ENCODE assay signal across 9 cellular contexts in genomic region chr7:128404826-128405344, GRCh38. TPM values are rescaled to one million over a fixed set of nuclear protein-coding genes. Genes with fewer than 3 reads are reported as not detected.
DNase-seq lines count a peak whose midpoint lies in the region; ATAC-seq and TF ChIP-seq lines count a peak whose summit lies in the region.
"Had no signal": no experiment of that assay in that cellular context is flagged by ENCODE, and none has a peak within 500 bp of the region (broad histone marks: within the 10 kb centered on the region; RNA-seq: fewer than 3 reads in every experiment).

No MANE protein-coding gene starts in this region.

- H3K4me3 ChIP-seq in AG04450 (ENCODE audit: low read depth, low read length), result peak overlapping the region; percentile 74
- peak overlapping the region; percentile 69 for H3K4me3 ChIP-seq in HAP-1
- peak overlapping the region; percentile 69 for H3K4me3 ChIP-seq in kidney epithelial cell (ENCODE audit: low read depth, low read length)
- peak overlapping the region; percentile 61 to 83 for H3K4me3 ChIP-seq in testis

- peaks cover 40% of the 10 kb centered on the region for H3K4me1 Mint-ChIP-seq in activated T-helper 2 cell treated with anti-CD3 and anti-CD28 coated beads, Interferon-gamma antibody, Interleukin-2, Interleukin-4, amounts not matched to agents 10 μg/mL and 5 μg/mL and 100 μg/mL, durations not matched to agents 14 hours and 24 hours and 36 hours (ENCODE audit: low read depth)

- H3K36me3 Mint-ChIP-seq in activated T-helper 2 cell treated with anti-CD3 and anti-CD28 coated beads, Interferon-gamma antibody, Interleukin-2, Interleukin-4, amounts not matched to agents 10 μg/mL and 5 μg/mL and 100 μg/mL, durations not matched to agents 14 hours and 24 hours and 36 hours (ENCODE audit: low read depth), result peaks cover 37% of the 10 kb centered on the region

- H3K9me3 ChIP-seq in AG04450 (ENCODE audit: control insufficient read depth, insufficient read depth, low read length) (no peaks in the 10 kb centered on the region), HAP-1 (no peaks in the 10 kb centered on the region), testis (no peaks in the 10 kb centered on the region)

- peak overlapping the region; percentile 91 for H3K4me3 Mint-ChIP-seq in activated T-helper 2 cell treated with anti-CD3 and anti-CD28 coated beads, Interferon-gamma antibody, Interleukin-2, Interleukin-4, amounts not matched to agents 10 μg/mL and 5 μg/mL and 100 μg/mL, durations not matched to agents 14 hours and 24 hours and 36 hours (ENCODE audit: low read depth)

- TF ChIP-seq POLR2A in testis (IDR thresholded peaks at IDR 0.05), result no peak

- POLR2A ChIA-PET in AG04450 (lab: Yijun Ruan, JAX), result no interaction called here

- DNase-seq in AG04450 (ENCODE audit: low read depth, low spot score) (no peak), HAP-1 (ENCODE audit: low spot score in 2 of 2) (peak in 1 of 2 experiments; percentile 33), kidney epithelial cell (ENCODE audit: low read depth) (no peak), testis (no peak), GM19240 (ENCODE audit: insufficient read length, low spot score) (no peak)
- no peak for DNase-seq in activated T-helper 2 cell treated with anti-CD3 and anti-CD28 coated beads, Interferon-gamma antibody, Interleukin-2, Interleukin-4, amounts not matched to agents 10 μg/mL and 5 μg/mL and 100 μg/mL, durations not matched to agents 14 hours and 24 hours and 36 hours (ENCODE audit: low spot score)

- peak; percentile 31; the same call in 1 of the 2 replicates for TF ChIP-seq CTCF in AG04450 (IDR thresholded peaks at IDR 0.05; ENCODE audit: low read depth, low read length)
- peak; percentile 45 for TF ChIP-seq CTCF in kidney epithelial cell (IDR thresholded peaks at IDR 0.05; ENCODE audit: insufficient read depth, low read length, poor library complexity, severe bottlenecking)
- TF ChIP-seq CTCF in testis (IDR thresholded peaks at IDR 0.05), result no peak

- ATAC-seq in GM18870 (IDR thresholded peaks at IDR 0.05; ENCODE audit: unreplicated experiment), result no peak
- no peak for ATAC-seq in HG03108 (IDR thresholded peaks at IDR 0.05; ENCODE audit: unreplicated experiment)

- no peaks in the 10 kb centered on the region for H3K27me3 Mint-ChIP-seq in activated T-helper 2 cell treated with anti-CD3 and anti-CD28 coated beads, Interferon-gamma antibody, Interleukin-2, Interleukin-4, amounts not matched to agents 10 μg/mL and 5 μg/mL and 100 μg/mL, durations not matched to agents 14 hours and 24 hours and 36 hours (ENCODE audit: low read depth)

- peak overlapping the region; percentile 31 for H3K27ac ChIP-seq in AG04450 (ENCODE audit: low read depth, low read length)
- H3K27ac ChIP-seq in testis, result peak overlapping the region; percentile 30 to 55

- no peaks in the 10 kb centered on the region for H3K9me3 Mint-ChIP-seq in activated T-helper 2 cell treated with anti-CD3 and anti-CD28 coated beads, Interferon-gamma antibody, Interleukin-2, Interleukin-4, amounts not matched to agents 10 μg/mL and 5 μg/mL and 100 μg/mL, durations not matched to agents 14 hours and 24 hours and 36 hours

- H3K36me3 ChIP-seq in HAP-1 (replicated peaks) (peaks cover 39% of the 10 kb centered on the region), kidney epithelial cell (ENCODE audit: control insufficient read depth, insufficient read depth, low read length) (peaks cover 1% of the 10 kb centered on the region), testis (ENCODE audit: low read depth, missing control alignments) (no peaks in the 10 kb centered on the region)

- intact Hi-C loops in activated T-helper 2 cell treated with anti-CD3 and anti-CD28 coated beads, Interferon-gamma antibody, Interleukin-2, Interleukin-4, amounts not matched to agents 10 μg/mL and 5 μg/mL and 100 μg/mL, durations not matched to agents 14 hours and 24 hours and 36 hours (cut with micrococcal nuclease), result no loop called here
- intact Hi-C loops in testis (cut with DNase I; ENCODE audit: low total_unique reads), result no loop called here

- peaks cover 29% of the 10 kb centered on the region for H3K4me1 ChIP-seq in HAP-1
- H3K4me1 ChIP-seq in testis, result peaks cover 26% of the 10 kb centered on the region

- in situ Hi-C loops in HAP-1 (cut with MboI; ENCODE audit: low sequenced_read_pairs), result no loop called here

- CTCF ChIA-PET in AG04450 (lab: Charles Lee), result interaction anchor here (0.6 to 1.1 kb wide), 4 partner anchors 20 to 61 kb away, joined by 3 read pairs; partner anchors contain the start of gene RBM28

- H3K27me3 ChIP-seq in AG04450 (ENCODE audit: control insufficient read depth, insufficient read depth, low read length) (no peaks in the 10 kb centered on the region), HAP-1 (ENCODE audit: low read depth) (no peaks in the 10 kb centered on the region), kidney epithelial cell (ENCODE audit: control insufficient read depth, insufficient read depth, low read length) (no peaks in the 10 kb centered on the region), testis (no peaks in the 10 kb centered on the region)

- peak overlapping the region; percentile 81 for H3K27ac Mint-ChIP-seq in activated T-helper 2 cell treated with anti-CD3 and anti-CD28 coated beads, Interferon-gamma antibody, Interleukin-2, Interleukin-4, amounts not matched to agents 10 μg/mL and 5 μg/mL and 100 μg/mL, durations not matched to agents 14 hours and 24 hours and 36 hours

- WGBS in testis, 2 donors, result 44 to 56% methylated on average over 8 to 9 of the region's 9 CpGs

RNA-seq across cellular contexts. Expression of gene IMPDH1, which starts 4.9 kb away (rescaled TPM):
- polyA plus RNA-seq in AG04450 (2011; rRNA removed) (43.8 and 56.6 TPM in 2 replicates), testis (ENCODE audit: insufficient read depth, low read depth, low replicate concordance) (32.3 TPM)
- 68.7 and 104 TPM in 2 replicates for polyA minus RNA-seq in AG04450 (2011; rRNA and poly(A)+ RNA removed)
- 108 and 112 TPM in 2 replicates for total RNA-seq in activated T-helper 2 cell treated with anti-CD3 and anti-CD28 coated beads, Interferon-gamma antibody, Interleukin-2, Interleukin-4, amounts not matched to agents 10 μg/mL and 5 μg/mL and 100 μg/mL, durations not matched to agents 14 hours and 24 hours and 36 hours
- total RNA-seq in kidney epithelial cell (44.0 and 47.6 TPM in 2 replicates), testis (10 to 100 TPM; 48.3 to 64.5 TPM)

RNA-seq across cellular contexts. Expression of gene PRRT4, which starts 43.4 kb away (rescaled TPM):
- not detected in 2 replicates for polyA plus RNA-seq in AG04450 (2011; rRNA removed)
- not detected in 2 replicates for polyA minus RNA-seq in AG04450 (2011; rRNA and poly(A)+ RNA removed)
- 0.39 and 0.55 TPM in 2 replicates for total RNA-seq in activated T-helper 2 cell treated with anti-CD3 and anti-CD28 coated beads, Interferon-gamma antibody, Interleukin-2, Interleukin-4, amounts not matched to agents 10 μg/mL and 5 μg/mL and 100 μg/mL, durations not matched to agents 14 hours and 24 hours and 36 hours
- 0.07 TPM in 1 of 2 replicates, not detected in the other for total RNA-seq in kidney epithelial cell
- 1 to 10 TPM in 1 of 2 donors, under 1 TPM in 1; 0.16 to 1.1 TPM for total RNA-seq in testis
- 1.1 TPM for polyA plus RNA-seq in testis (ENCODE audit: insufficient read depth, low read depth, low replicate concordance)
- total RNA-seq: pulmonary artery endothelial cell had no signal

RNA-seq across cellular contexts. Expression of gene HILPDA, which starts 50.8 kb away (rescaled TPM):
- 15.9 and 17.8 TPM in 2 replicates for polyA plus RNA-seq in AG04450 (2011; rRNA removed)
- 14.0 and 15.8 TPM in 2 replicates for polyA minus RNA-seq in AG04450 (2011; rRNA and poly(A)+ RNA removed)
- 406 and 416 TPM in 2 replicates for total RNA-seq in activated T-helper 2 cell treated with anti-CD3 and anti-CD28 coated beads, Interferon-gamma antibody, Interleukin-2, Interleukin-4, amounts not matched to agents 10 μg/mL and 5 μg/mL and 100 μg/mL, durations not matched to agents 14 hours and 24 hours and 36 hours
- total RNA-seq in kidney epithelial cell, result 13.6 and 15.6 TPM in 2 replicates
- 10 to 100 TPM; 34.3 to 44.8 TPM for total RNA-seq in testis
- polyA plus RNA-seq in testis (ENCODE audit: insufficient read depth, low read depth, low replicate concordance), result 31.4 TPM

Comparison
In these comparisons a context has a peak if more than half of its experiments do, and no peak if none do; other contexts are left out.
1. CTCF ChIP-seq: peak in AG04450 (single experiment) and kidney epithelial cell (single experiment); none in testis (0 of 3).
2. Peak in every context shown above with its lines, with median percentiles within 50 percentile points of each other: H3K4me3 ChIP-seq.